1 cellular context compared by ENCODE assay signal in the genomic region with DNA sequence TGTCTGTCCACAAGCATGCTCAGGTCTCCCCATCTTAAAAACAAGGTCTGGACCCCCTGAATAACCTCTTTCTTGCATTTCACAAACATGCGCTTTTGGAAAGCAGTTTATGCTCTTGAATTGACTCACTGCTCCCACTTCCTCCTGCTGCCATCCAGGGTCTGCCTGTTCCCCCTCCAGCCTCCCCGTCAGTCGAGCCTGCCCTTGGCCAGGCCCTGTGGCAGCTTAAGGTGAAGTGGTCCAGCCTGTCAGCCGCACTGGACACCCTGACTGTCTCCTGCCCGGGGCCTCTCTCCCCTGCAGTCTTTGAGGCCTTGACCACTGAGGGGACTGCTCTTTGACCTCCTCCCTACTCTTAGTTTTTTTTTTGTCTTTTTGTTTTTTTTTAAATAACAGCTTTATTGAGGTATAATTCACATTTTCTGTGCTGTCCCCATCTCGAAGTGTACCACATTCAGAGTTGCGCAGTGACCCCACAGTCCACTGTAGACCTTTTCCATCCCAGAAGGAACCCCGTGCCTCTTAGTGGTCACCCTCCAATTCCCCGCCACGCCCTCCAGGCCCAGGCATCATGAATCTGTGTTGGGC.
TF ChIP-seq lines count a peak whose summit lies in the region.

No MANE protein-coding gene starts in this region.

TF ChIP-seq in GM12878, 131 proteins besides CTCF, POLR2A, EP300 and RAD21 (continued from another document and continues in another):
- TF ChIP-seq POLR2AphosphoS5 (IDR thresholded peaks at IDR 0.05; ENCODE audit: low read length): peak; percentile 29; the same call in 1 of the 2 replicates
- TF ChIP-seq, protein P1, sequence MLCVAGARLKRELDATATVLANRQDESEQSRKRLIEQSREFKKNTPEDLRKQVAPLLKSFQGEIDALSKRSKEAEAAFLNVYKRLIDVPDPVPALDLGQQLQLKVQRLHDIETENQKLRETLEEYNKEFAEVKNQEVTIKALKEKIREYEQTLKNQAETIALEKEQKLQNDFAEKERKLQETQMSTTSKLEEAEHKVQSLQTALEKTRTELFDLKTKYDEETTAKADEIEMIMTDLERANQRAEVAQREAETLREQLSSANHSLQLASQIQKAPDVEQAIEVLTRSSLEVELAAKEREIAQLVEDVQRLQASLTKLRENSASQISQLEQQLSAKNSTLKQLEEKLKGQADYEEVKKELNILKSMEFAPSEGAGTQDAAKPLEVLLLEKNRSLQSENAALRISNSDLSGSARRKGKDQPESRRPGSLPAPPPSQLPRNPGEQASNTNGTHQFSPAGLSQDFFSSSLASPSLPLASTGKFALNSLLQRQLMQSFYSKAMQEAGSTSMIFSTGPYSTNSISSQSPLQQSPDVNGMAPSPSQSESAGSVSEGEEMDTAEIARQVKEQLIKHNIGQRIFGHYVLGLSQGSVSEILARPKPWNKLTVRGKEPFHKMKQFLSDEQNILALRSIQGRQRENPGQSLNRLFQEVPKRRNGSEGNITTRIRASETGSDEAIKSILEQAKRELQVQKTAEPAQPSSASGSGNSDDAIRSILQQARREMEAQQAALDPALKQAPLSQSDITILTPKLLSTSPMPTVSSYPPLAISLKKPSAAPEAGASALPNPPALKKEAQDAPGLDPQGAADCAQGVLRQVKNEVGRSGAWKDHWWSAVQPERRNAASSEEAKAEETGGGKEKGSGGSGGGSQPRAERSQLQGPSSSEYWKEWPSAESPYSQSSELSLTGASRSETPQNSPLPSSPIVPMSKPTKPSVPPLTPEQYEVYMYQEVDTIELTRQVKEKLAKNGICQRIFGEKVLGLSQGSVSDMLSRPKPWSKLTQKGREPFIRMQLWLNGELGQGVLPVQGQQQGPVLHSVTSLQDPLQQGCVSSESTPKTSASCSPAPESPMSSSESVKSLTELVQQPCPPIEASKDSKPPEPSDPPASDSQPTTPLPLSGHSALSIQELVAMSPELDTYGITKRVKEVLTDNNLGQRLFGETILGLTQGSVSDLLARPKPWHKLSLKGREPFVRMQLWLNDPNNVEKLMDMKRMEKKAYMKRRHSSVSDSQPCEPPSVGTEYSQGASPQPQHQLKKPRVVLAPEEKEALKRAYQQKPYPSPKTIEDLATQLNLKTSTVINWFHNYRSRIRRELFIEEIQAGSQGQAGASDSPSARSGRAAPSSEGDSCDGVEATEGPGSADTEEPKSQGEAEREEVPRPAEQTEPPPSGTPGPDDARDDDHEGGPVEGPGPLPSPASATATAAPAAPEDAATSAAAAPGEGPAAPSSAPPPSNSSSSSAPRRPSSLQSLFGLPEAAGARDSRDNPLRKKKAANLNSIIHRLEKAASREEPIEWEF (IDR thresholded peaks at IDR 0.05; ENCODE audit: insufficient replicate concordance, low read depth, low read length): no peak
- no peak; the same call in 1 of the 2 replicates for TF ChIP-seq ZBED1 (IDR thresholded peaks at IDR 0.05; ENCODE audit: borderline replicate concordance)
- no peak for TF ChIP-seq MXI1 (IDR thresholded peaks at IDR 0.05; ENCODE audit: low read depth, low read length)
- no peak for TF ChIP-seq TAF1 (IDR thresholded peaks at IDR 0.05; ENCODE audit: borderline replicate concordance, low read depth, low read length)
- no peak for TF ChIP-seq SREBF2 (IDR thresholded peaks at IDR 0.05; ENCODE audit: low read length)
- no peak for TF ChIP-seq HDAC6 (IDR thresholded peaks at IDR 0.05; ENCODE audit: unreplicated experiment)
- TF ChIP-seq, protein P2, sequence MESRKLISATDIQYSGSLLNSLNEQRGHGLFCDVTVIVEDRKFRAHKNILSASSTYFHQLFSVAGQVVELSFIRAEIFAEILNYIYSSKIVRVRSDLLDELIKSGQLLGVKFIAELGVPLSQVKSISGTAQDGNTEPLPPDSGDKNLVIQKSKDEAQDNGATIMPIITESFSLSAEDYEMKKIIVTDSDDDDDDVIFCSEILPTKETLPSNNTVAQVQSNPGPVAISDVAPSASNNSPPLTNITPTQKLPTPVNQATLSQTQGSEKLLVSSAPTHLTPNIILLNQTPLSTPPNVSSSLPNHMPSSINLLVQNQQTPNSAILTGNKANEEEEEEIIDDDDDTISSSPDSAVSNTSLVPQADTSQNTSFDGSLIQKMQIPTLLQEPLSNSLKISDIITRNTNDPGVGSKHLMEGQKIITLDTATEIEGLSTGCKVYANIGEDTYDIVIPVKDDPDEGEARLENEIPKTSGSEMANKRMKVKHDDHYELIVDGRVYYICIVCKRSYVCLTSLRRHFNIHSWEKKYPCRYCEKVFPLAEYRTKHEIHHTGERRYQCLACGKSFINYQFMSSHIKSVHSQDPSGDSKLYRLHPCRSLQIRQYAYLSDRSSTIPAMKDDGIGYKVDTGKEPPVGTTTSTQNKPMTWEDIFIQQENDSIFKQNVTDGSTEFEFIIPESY (IDR thresholded peaks at IDR 0.05): no peak
- no peak for TF ChIP-seq NR2C2 (IDR thresholded peaks at IDR 0.05; ENCODE audit: borderline replicate concordance, control insufficient read depth, insufficient read length, low read depth)
- no peak for TF ChIP-seq ZNF274 (IDR thresholded peaks at IDR 0.05; ENCODE audit: insufficient read depth, insufficient read length)
- no peak for TF ChIP-seq BRCA1 (IDR thresholded peaks at IDR 0.05; ENCODE audit: low read depth, low read length)
- TF ChIP-seq, protein P3, sequence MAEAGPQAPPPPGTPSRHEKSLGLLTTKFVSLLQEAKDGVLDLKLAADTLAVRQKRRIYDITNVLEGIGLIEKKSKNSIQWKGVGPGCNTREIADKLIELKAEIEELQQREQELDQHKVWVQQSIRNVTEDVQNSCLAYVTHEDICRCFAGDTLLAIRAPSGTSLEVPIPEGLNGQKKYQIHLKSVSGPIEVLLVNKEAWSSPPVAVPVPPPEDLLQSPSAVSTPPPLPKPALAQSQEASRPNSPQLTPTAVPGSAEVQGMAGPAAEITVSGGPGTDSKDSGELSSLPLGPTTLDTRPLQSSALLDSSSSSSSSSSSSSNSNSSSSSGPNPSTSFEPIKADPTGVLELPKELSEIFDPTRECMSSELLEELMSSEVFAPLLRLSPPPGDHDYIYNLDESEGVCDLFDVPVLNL (IDR thresholded peaks at IDR 0.05; ENCODE audit: low read depth, low read length): no peak
- no peak for TF ChIP-seq USF2 (IDR thresholded peaks at IDR 0.05; ENCODE audit: borderline replicate concordance, low read depth, low read length)
- no peak for TF ChIP-seq RAD51 (IDR thresholded peaks at IDR 0.05)
- TF ChIP-seq TCF7 (IDR thresholded peaks at IDR 0.05; ENCODE audit: borderline replicate concordance): no peak
- peak in 1 of 2 experiments; percentile 2; a peak in 2 of 4 replicates for TF ChIP-seq IKZF2 (IDR thresholded peaks at IDR 0.05)
- TF ChIP-seq KLF5 (IDR thresholded peaks at IDR 0.05; ENCODE audit: partially characterized antibody): no peak
- TF ChIP-seq CHD2 (IDR thresholded peaks at IDR 0.05; ENCODE audit: borderline replicate concordance, low read depth, low read length): 0 out of 2 replicates have a peak, but pooled peaks have one; percentile 5
- TF ChIP-seq ZNF592 (IDR thresholded peaks at IDR 0.05): no peak
- no peak for TF ChIP-seq GABPA (IDR thresholded peaks at IDR 0.05; ENCODE audit: low read depth)
- TF ChIP-seq MYC (IDR thresholded peaks at IDR 0.05; ENCODE audit: insufficient read depth, insufficient read length, insufficient replicate concordance, low read length, severe bottlenecking): no peak
- TF ChIP-seq RFX5 (IDR thresholded peaks at IDR 0.05; ENCODE audit: low read depth, low read length): no peak
- TF ChIP-seq E2F8 (IDR thresholded peaks at IDR 0.05; ENCODE audit: low read depth, partially characterized antibody): no peak
- no peak for TF ChIP-seq BHLHE40 (IDR thresholded peaks at IDR 0.05; ENCODE audit: borderline replicate concordance in 1 of 2, low read depth in 2 of 2, low read length in 1 of 2)
- TF ChIP-seq KDM1A (IDR thresholded peaks at IDR 0.05; ENCODE audit: borderline replicate concordance): no peak
- TF ChIP-seq MYB (IDR thresholded peaks at IDR 0.05; ENCODE audit: borderline replicate concordance, low read depth, low read length): no peak
- TF ChIP-seq NFXL1 (IDR thresholded peaks at IDR 0.05; ENCODE audit: borderline replicate concordance): no peak
- 0 out of 2 replicates have a peak, but pooled peaks have one; percentile 10 for TF ChIP-seq SMC3 (IDR thresholded peaks at IDR 0.05; ENCODE audit: borderline replicate concordance, low read length)
- TF ChIP-seq, protein P4, sequence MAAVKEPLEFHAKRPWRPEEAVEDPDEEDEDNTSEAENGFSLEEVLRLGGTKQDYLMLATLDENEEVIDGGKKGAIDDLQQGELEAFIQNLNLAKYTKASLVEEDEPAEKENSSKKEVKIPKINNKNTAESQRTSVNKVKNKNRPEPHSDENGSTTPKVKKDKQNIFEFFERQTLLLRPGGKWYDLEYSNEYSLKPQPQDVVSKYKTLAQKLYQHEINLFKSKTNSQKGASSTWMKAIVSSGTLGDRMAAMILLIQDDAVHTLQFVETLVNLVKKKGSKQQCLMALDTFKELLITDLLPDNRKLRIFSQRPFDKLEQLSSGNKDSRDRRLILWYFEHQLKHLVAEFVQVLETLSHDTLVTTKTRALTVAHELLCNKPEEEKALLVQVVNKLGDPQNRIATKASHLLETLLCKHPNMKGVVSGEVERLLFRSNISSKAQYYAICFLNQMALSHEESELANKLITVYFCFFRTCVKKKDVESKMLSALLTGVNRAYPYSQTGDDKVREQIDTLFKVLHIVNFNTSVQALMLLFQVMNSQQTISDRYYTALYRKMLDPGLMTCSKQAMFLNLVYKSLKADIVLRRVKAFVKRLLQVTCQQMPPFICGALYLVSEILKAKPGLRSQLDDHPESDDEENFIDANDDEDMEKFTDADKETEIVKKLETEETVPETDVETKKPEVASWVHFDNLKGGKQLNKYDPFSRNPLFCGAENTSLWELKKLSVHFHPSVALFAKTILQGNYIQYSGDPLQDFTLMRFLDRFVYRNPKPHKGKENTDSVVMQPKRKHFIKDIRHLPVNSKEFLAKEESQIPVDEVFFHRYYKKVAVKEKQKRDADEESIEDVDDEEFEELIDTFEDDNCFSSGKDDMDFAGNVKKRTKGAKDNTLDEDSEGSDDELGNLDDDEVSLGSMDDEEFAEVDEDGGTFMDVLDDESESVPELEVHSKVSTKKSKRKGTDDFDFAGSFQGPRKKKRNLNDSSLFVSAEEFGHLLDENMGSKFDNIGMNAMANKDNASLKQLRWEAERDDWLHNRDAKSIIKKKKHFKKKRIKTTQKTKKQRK (IDR thresholded peaks at IDR 0.05; ENCODE audit: low read depth, low read length): no peak
- TF ChIP-seq POLR2AphosphoS2 (IDR thresholded peaks at IDR 0.05; ENCODE audit: low read depth, low read length): no peak
- no peak for TF ChIP-seq YY1 (IDR thresholded peaks at IDR 0.05; ENCODE audit: low read depth, low read length)
- no peak for TF ChIP-seq MTA2 (IDR thresholded peaks at IDR 0.05; ENCODE audit: low read depth)
- TF ChIP-seq MEF2A (IDR thresholded peaks at IDR 0.05; ENCODE audit: insufficient read depth, low read depth, low read length): no peak
- peak; percentile 78 for TF ChIP-seq ZNF384 (IDR thresholded peaks at IDR 0.05; ENCODE audit: borderline replicate concordance, low read depth, low read length)
- TF ChIP-seq LARP7 (IDR thresholded peaks at IDR 0.05): 0 out of 2 replicates have a peak, but pooled peaks have one; percentile 23
